In the genomic region with DNA sequence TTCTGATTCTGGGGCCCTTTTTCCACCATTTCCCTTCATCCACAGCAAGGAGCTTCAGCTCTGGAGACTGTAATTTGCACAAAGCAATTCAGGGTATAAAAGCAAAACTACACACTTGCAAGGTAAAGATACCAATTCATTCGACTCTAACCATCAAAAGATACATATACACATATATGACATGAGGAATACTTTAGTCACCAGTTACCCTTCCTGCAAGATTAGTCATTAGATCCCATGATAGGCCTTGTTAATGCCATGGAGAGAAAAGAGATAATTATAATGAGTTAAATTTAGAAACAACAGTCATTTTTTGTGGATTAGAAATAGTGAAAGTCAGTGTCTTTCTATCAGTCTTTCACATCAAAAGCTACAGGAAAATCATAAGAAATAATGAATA, we compare ENCODE assay signal across 1 cellular context.
TF ChIP-seq lines count a peak whose summit lies in the region.

No MANE protein-coding gene starts in this region.

TF ChIP-seq in SK-N-SH treated with all-trans-retinoic acid at 6 μM for 48 hours, 23 proteins besides CTCF, POLR2A, EP300 and RAD21 (continued from another document):
- TF ChIP-seq, protein P1, sequence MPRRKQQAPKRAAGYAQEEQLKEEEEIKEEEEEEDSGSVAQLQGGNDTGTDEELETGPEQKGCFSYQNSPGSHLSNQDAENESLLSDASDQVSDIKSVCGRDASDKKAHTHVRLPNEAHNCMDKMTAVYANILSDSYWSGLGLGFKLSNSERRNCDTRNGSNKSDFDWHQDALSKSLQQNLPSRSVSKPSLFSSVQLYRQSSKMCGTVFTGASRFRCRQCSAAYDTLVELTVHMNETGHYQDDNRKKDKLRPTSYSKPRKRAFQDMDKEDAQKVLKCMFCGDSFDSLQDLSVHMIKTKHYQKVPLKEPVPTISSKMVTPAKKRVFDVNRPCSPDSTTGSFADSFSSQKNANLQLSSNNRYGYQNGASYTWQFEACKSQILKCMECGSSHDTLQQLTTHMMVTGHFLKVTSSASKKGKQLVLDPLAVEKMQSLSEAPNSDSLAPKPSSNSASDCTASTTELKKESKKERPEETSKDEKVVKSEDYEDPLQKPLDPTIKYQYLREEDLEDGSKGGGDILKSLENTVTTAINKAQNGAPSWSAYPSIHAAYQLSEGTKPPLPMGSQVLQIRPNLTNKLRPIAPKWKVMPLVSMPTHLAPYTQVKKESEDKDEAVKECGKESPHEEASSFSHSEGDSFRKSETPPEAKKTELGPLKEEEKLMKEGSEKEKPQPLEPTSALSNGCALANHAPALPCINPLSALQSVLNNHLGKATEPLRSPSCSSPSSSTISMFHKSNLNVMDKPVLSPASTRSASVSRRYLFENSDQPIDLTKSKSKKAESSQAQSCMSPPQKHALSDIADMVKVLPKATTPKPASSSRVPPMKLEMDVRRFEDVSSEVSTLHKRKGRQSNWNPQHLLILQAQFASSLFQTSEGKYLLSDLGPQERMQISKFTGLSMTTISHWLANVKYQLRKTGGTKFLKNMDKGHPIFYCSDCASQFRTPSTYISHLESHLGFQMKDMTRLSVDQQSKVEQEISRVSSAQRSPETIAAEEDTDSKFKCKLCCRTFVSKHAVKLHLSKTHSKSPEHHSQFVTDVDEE (CRISPR knock-in tag; IDR thresholded peaks at IDR 0.05) = no peak
- no peak for TF ChIP-seq PPARA (CRISPR knock-in tag; IDR thresholded peaks at IDR 0.05; ENCODE audit: borderline replicate concordance)
- no peak for TF ChIP-seq TCF4 (CRISPR knock-in tag; IDR thresholded peaks at IDR 0.05; ENCODE audit: borderline replicate concordance)
- TF ChIP-seq ESRRG (CRISPR knock-in tag; IDR thresholded peaks at IDR 0.05) = no peak
- TF ChIP-seq, protein P2, sequence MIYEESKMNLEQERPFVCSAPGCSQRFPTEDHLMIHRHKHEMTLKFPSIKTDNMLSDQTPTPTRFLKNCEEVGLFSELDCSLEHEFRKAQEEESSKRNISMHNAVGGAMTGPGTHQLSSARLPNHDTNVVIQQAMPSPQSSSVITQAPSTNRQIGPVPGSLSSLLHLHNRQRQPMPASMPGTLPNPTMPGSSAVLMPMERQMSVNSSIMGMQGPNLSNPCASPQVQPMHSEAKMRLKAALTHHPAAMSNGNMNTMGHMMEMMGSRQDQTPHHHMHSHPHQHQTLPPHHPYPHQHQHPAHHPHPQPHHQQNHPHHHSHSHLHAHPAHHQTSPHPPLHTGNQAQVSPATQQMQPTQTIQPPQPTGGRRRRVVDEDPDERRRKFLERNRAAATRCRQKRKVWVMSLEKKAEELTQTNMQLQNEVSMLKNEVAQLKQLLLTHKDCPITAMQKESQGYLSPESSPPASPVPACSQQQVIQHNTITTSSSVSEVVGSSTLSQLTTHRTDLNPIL (CRISPR knock-in tag; IDR thresholded peaks at IDR 0.05; ENCODE audit: low read depth) = no peak
- no peak for TF ChIP-seq ZNF8 (CRISPR knock-in tag; IDR thresholded peaks at IDR 0.05)
- TF ChIP-seq SNAI2 (CRISPR knock-in tag; IDR thresholded peaks at IDR 0.05) = no peak
- TF ChIP-seq BACH2 (CRISPR knock-in tag; IDR thresholded peaks at IDR 0.05; ENCODE audit: borderline replicate concordance) = no peak
- TF ChIP-seq ZNF565 (CRISPR knock-in tag; conservative IDR thresholded peaks at IDR 0.05; ENCODE audit: low read depth) = no peak
- TF ChIP-seq GLIS3 (CRISPR knock-in tag; IDR thresholded peaks at IDR 0.05) = no peak
- TF ChIP-seq ZC3H10 (CRISPR knock-in tag; IDR thresholded peaks at IDR 0.05) = no peak
- TF ChIP-seq ARNTL (CRISPR knock-in tag; IDR thresholded peaks at IDR 0.05; ENCODE audit: borderline replicate concordance, low read depth) = no peak
- TF ChIP-seq OSR1 (CRISPR knock-in tag; IDR thresholded peaks at IDR 0.05) = no peak
- TF ChIP-seq RARB (CRISPR knock-in tag; IDR thresholded peaks at IDR 0.05) = no peak
- TF ChIP-seq ISL1 (CRISPR knock-in tag; IDR thresholded peaks at IDR 0.05) = no peak
